ENCODE assay signal across 1 cellular context in genomic region chr18:45627204-45627526, GRCh38.
TF ChIP-seq lines count a peak whose summit lies in the region.

No MANE protein-coding gene starts in this region.

TF ChIP-seq in GM23338, 12 proteins besides CTCF, POLR2A, EP300 and RAD21 (continued from another document):
- TF ChIP-seq ZNF462 (CRISPR knock-in tag; IDR thresholded peaks at IDR 0.05): no peak
- TF ChIP-seq, protein P1, sequence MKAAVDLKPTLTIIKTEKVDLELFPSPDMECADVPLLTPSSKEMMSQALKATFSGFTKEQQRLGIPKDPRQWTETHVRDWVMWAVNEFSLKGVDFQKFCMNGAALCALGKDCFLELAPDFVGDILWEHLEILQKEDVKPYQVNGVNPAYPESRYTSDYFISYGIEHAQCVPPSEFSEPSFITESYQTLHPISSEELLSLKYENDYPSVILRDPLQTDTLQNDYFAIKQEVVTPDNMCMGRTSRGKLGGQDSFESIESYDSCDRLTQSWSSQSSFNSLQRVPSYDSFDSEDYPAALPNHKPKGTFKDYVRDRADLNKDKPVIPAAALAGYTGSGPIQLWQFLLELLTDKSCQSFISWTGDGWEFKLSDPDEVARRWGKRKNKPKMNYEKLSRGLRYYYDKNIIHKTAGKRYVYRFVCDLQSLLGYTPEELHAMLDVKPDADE (IDR thresholded peaks at IDR 0.05): no peak
- TF ChIP-seq EZH2phosphoT487 (IDR thresholded peaks at IDR 0.05; ENCODE audit: unreplicated experiment): no peak
- no peak for TF ChIP-seq STAT1 (IDR thresholded peaks at IDR 0.05; ENCODE audit: unreplicated experiment)
- TF ChIP-seq ZNF331 (CRISPR knock-in tag; IDR thresholded peaks at IDR 0.05; ENCODE audit: low read depth): no peak
